Comparison of ENCODE assay signal across 20 cellular contexts in genomic region chr1:96756789-96757188, GRCh38. TPM values are rescaled to one million over a fixed set of nuclear protein-coding genes. Genes with fewer than 3 reads are reported as not detected.
DNase-seq lines count a peak whose midpoint lies in the region; ATAC-seq and TF ChIP-seq lines count a peak whose summit lies in the region.
"Had no signal": no experiment of that assay in that cellular context is flagged by ENCODE, and none has a peak within 500 bp of the region (broad histone marks: within the 10 kb centered on the region; RNA-seq: fewer than 3 reads in every experiment).

No MANE protein-coding gene starts in this region.

- CTCF ChIA-PET in Caco-2 (lab: Charles Lee) = no interaction called here

- H3K9ac ChIP-seq in DND-41 (ENCODE audit: low read depth, low read length) = no peak overlapping the region
- H3K9ac ChIP-seq: BLaER1 had no signal

- H3K79me2 ChIP-seq in DND-41 (ENCODE audit: insufficient read depth, low read length) (peaks cover 94% of the 10 kb centered on the region), osteoblast (ENCODE audit: insufficient read depth, low read length) (peaks cover 34% of the 10 kb centered on the region)

- no peak overlapping the region for H3K27ac Mint-ChIP-seq in Caco-2 (ENCODE audit: unreplicated experiment)
- H3K27ac Mint-ChIP-seq: activated naive CD4-positive, alpha-beta T cell treated with anti-CD3 and anti-CD28 coated beads for 36 hours had no signal

- 0 out of 3 replicates have a peak, but pooled peaks have one; percentile 12 for ATAC-seq in DND-41 (ENCODE audit: insufficient read depth, low read depth)
- ATAC-seq: left colon had no signal

- H3K9me3 ChIP-seq in DND-41 (ENCODE audit: insufficient read depth, low read length, severe bottlenecking) = peaks cover 20% of the 10 kb centered on the region
- H3K9me3 ChIP-seq in osteoblast (ENCODE audit: low read depth, low read length) = no peaks in the 10 kb centered on the region
- H3K9me3 ChIP-seq in Caco-2 = no peaks in the 10 kb centered on the region
- H3K9me3 ChIP-seq: ascending aorta, sigmoid colon had no signal

- POLR2A ChIA-PET in Caco-2 (lab: Charles Lee) = no interaction called here

- H3K4me1 ChIP-seq in DND-41 (ENCODE audit: insufficient read depth, low read length) (no peaks in the 10 kb centered on the region), osteoblast (ENCODE audit: insufficient read depth, low read length) (no peaks in the 10 kb centered on the region), Caco-2 (no peaks in the 10 kb centered on the region)
- H3K4me1 ChIP-seq: ascending aorta, BLaER1 had no signal

- H3K4me2 ChIP-seq in DND-41 (ENCODE audit: insufficient read depth, low read length) (no peak overlapping the region), osteoblast (ENCODE audit: insufficient read depth, low read length) (no peak overlapping the region)
- H3K4me2 ChIP-seq: BLaER1 had no signal

- H2AFZ ChIP-seq in DND-41 (ENCODE audit: low read depth, low read length) (no peak overlapping the region), osteoblast (ENCODE audit: low read length) (no peak overlapping the region)

- no peak overlapping the region for H3K27ac ChIP-seq in DND-41 (ENCODE audit: low read length)
- peak overlapping the region in 3 of 59 donors; percentile 2 to 23 (median 20) for H3K27ac ChIP-seq in dorsolateral prefrontal cortex
- H3K27ac ChIP-seq in osteoblast (ENCODE audit: low read depth, low read length) = no peak overlapping the region
- H3K27ac ChIP-seq: ascending aorta, BLaER1, RWPE1, sigmoid colon had no signal

- DNase-seq in DND-41 (no peak), NAMALWA (ENCODE audit: low spot score) (peak; percentile 11), dorsolateral prefrontal cortex (no peak), osteoblast (ENCODE audit: insufficient read length, low spot score, missing footprints) (no peak), dermis blood vessel endothelial cell (no peak), Caco-2 (no peak)
- DNase-seq in activated T-cell treated with anti-CD3 and anti-CD28 coated beads, Interleukin-2, amount 50 U/mL, for 1 hour = no peak
- DNase-seq: activated naive CD4-positive, alpha-beta T cell treated with anti-CD3 and anti-CD28 coated beads for 36 hours; activated T-cell treated with anti-CD3 and anti-CD28 coated beads for 4 hours; DMS153; foreskin melanocyte; left colon; NCI-H345; NK-92 treated with Interleukin-12 subunit alpha and Interleukin-12 subunit beta, amount 100 ng/mL, for 24 hours; occipital lobe; sigmoid colon; substantia nigra had no signal

- no peak overlapping the region for H3K4me3 ChIP-seq in DND-41 (ENCODE audit: low read depth in 1 of 2, low read length in 2 of 2)
- H3K4me3 ChIP-seq in dorsolateral prefrontal cortex = no peak overlapping the region
- no peak overlapping the region for H3K4me3 ChIP-seq in osteoblast (ENCODE audit: insufficient read depth, low read length)
- H3K4me3 ChIP-seq in Caco-2 (ENCODE audit: low read depth, low read length) = no peak overlapping the region
- H3K4me3 ChIP-seq: ascending aorta, BLaER1, sigmoid colon had no signal

- H4K20me1 ChIP-seq in DND-41 (ENCODE audit: insufficient read depth, low read length) (peaks cover 7% of the 10 kb centered on the region), osteoblast (ENCODE audit: insufficient read depth, low read length) (no peaks in the 10 kb centered on the region)
- H4K20me1 ChIP-seq: BLaER1 had no signal

- intact Hi-C loops in dorsolateral prefrontal cortex (cut with DNase I) (no loop called here), Caco-2 (cut with micrococcal nuclease; ENCODE audit: unreplicated experiment) (no loop called here)

- TF ChIP-seq CTCF in DND-41 (IDR thresholded peaks at IDR 0.05; ENCODE audit: borderline replicate concordance, extremely low read depth, low read length, poor library complexity, severe bottlenecking) (peak; percentile 5), dorsolateral prefrontal cortex (IDR thresholded peaks at IDR 0.05 in 54 of 56, conservative IDR thresholded peaks at IDR 0.05 in 2 of 56; ENCODE audit: low read depth in 1 of 56, partially characterized antibody in 56 of 56) (peak in 42 of 56 donors; percentile 9 to 71 (median 38)), osteoblast (IDR thresholded peaks at IDR 0.05; ENCODE audit: extremely low read depth, low read depth, low read length) (peak; percentile 19), Caco-2 (IDR thresholded peaks at IDR 0.05; ENCODE audit: insufficient read depth in 1 of 2, low read depth in 1 of 2, low read length in 1 of 2, severe bottlenecking in 1 of 2, unreplicated experiment in 1 of 2) (no peak)

- peaks cover 11% of the 10 kb centered on the region for H3K9me3 Mint-ChIP-seq in Caco-2 (ENCODE audit: unreplicated experiment)

- BruUV-seq in Caco-2 (replicated peaks; lab: Mats Ljungman, UMichigan) = no TSS peak

- H3K4me1 Mint-ChIP-seq in Caco-2 (ENCODE audit: low read depth, unreplicated experiment) = peaks cover 7% of the 10 kb centered on the region

- H3K27me3 Mint-ChIP-seq in Caco-2 (ENCODE audit: insufficient read depth, unreplicated experiment) = no peaks in the 10 kb centered on the region

- H3K36me3 Mint-ChIP-seq in Caco-2 (ENCODE audit: insufficient read depth, unreplicated experiment) = peaks cover 53% of the 10 kb centered on the region

- H3K36me3 ChIP-seq in DND-41 (ENCODE audit: insufficient read depth, low read length) = peaks cover 92% of the 10 kb centered on the region
- H3K36me3 ChIP-seq in osteoblast (ENCODE audit: insufficient read depth, low read length) = peaks cover 41% of the 10 kb centered on the region
- H3K36me3 ChIP-seq in Caco-2 (ENCODE audit: control insufficient read depth, insufficient read depth, low read length) = no peaks in the 10 kb centered on the region

- no peak overlapping the region for H3K4me3 Mint-ChIP-seq in Caco-2 (ENCODE audit: unreplicated experiment)
- H3K4me3 Mint-ChIP-seq: activated naive CD4-positive, alpha-beta T cell treated with anti-CD3 and anti-CD28 coated beads for 36 hours had no signal

- H3K27me3 ChIP-seq in DND-41 (ENCODE audit: insufficient read depth, low read length, poor library complexity) (no peaks in the 10 kb centered on the region), dorsolateral prefrontal cortex (no peaks in the 10 kb centered on the region), osteoblast (ENCODE audit: insufficient read depth, low read length) (no peaks in the 10 kb centered on the region), Caco-2 (replicated peaks; ENCODE audit: control insufficient read depth, insufficient read depth, low read length) (no peaks in the 10 kb centered on the region)
- H3K27me3 ChIP-seq: ascending aorta, BLaER1, sigmoid colon had no signal

RNA-seq across cellular contexts. Expression of gene PTBP2, which starts 35.2 kb away (rescaled TPM):
- total RNA-seq in dorsolateral prefrontal cortex (10 to 100 TPM; 30.7 to 97.7 (median 70.7) TPM), osteoblast (17.0 and 23.0 TPM in 2 replicates), dermis blood vessel endothelial cell (25.4 and 25.6 TPM in 2 replicates), Caco-2 (2022) (11.0 and 11.3 TPM in 2 replicates)

Comparison
In these comparisons a context has a peak if more than half of its experiments do, and no peak if none do; other contexts are left out.
1. CTCF ChIP-seq: peak in DND-41 (single experiment), dorsolateral prefrontal cortex (42 of 56) and osteoblast (single experiment); none in Caco-2 (0 of 2).